8 cellular contexts compared by ENCODE assay signal in genomic region chr2:20326163-20326780, GRCh38. TPM values are rescaled to one million over a fixed set of nuclear protein-coding genes. Genes with fewer than 3 reads are reported as not detected.
DNase-seq lines count a peak whose midpoint lies in the region; ATAC-seq, FAIRE-seq and TF ChIP-seq lines count a peak whose summit lies in the region.

No MANE protein-coding gene starts in this region.

- H3K27ac Mint-ChIP-seq in immature natural killer cell, result peak overlapping the region in 5 of 6 donors; percentile 47 to 71 (median 54)

- POLR2A ChIA-PET in GM12878 (lab: Charles Lee), result interaction anchor here (1.2 to 4.8 kb wide), 3 partner anchors 9 to 378 kb away, joined by 3 to 24 read pairs (median 4); no protein-coding TSS in a partner anchor

- DNase-seq in Caki2 (ENCODE audit: low read depth), result peak; percentile 38
- DNase-seq in KBM-7, result peak; percentile 66
- no peak for DNase-seq in SK-N-MC (ENCODE audit: low read depth, low spot score)
- DNase-seq in GM12878 (ENCODE audit: low read depth, low spot score), result no peak
- peak; percentile 28 to 39 (median 34) for DNase-seq in immature natural killer cell
- DNase-seq in stimulated activated CD4-positive, alpha-beta T cell treated with anti-CD3 and anti-CD28 coated beads, Interleukin-2, amount 100 ng/mL, for 4 hours (ENCODE audit: low read depth), result peak; percentile 29

- H4K20me1 ChIP-seq in GM12878 (ENCODE audit: control insufficient read depth, insufficient read depth), result 0 out of 2 replicates have a peak, but pooled peaks cover 7% of the 10 kb centered on the region

- no peak for TF ChIP-seq EP300 in GM12878 (IDR thresholded peaks at IDR 0.05; ENCODE audit: borderline replicate concordance in 1 of 2, control insufficient read depth in 1 of 2, low read depth in 2 of 2, low read length in 2 of 2)

- FAIRE-seq in GM12878 (lab: Jason Lieb, UNC), result peak; percentile 91

- H3K4me1 ChIP-seq in GM12878 (ENCODE audit: control insufficient read depth, insufficient read depth, low read length), result peaks cover 6% of the 10 kb centered on the region; the same call in 1 of the 2 replicates

- H3K27me3 ChIP-seq in GM12878 (replicated peaks in 1 of 2; ENCODE audit: control insufficient read depth in 2 of 2, insufficient read depth in 2 of 2, low read length in 1 of 2), result no peaks in the 10 kb centered on the region

- peaks cover 72% of the 10 kb centered on the region for H3K79me2 ChIP-seq in GM12878 (ENCODE audit: control insufficient read depth, insufficient read depth, low read length)

- no peak overlapping the region for H3K9ac ChIP-seq in SK-N-MC (ENCODE audit: insufficient read length)
- H3K9ac ChIP-seq in GM12878 (ENCODE audit: control insufficient read depth, insufficient read depth, low read length), result no peak overlapping the region

- TF ChIP-seq CTCF in GM12878 (IDR thresholded peaks at IDR 0.05 in 2 of 3, conservative IDR thresholded peaks at IDR 0.05 in 1 of 3; ENCODE audit: control insufficient read depth in 2 of 3, extremely low read depth in 1 of 3, insufficient read depth in 1 of 3, low read depth in 3 of 3, low read length in 3 of 3), result peak; percentile 77 to 84 (median 82)

- no peaks in the 10 kb centered on the region for H3K9me3 Mint-ChIP-seq in immature natural killer cell

- peaks cover 6 to 21% (median 20%) of the 10 kb centered on the region in 3 donors for H3K36me3 Mint-ChIP-seq in immature natural killer cell

- TF ChIP-seq RAD21 in GM12878 (IDR thresholded peaks at IDR 0.05; ENCODE audit: insufficient read depth, low read depth, low read length), result peak; percentile 64

- no peak overlapping the region for H3K4me3 ChIP-seq in SK-N-MC
- no peak overlapping the region for H3K4me3 ChIP-seq in GM12878

- CTCF ChIA-PET in GM12878 (lab: Yijun Ruan, JAX), result interaction anchor here (0.6 to 9.0 kb wide), 52 partner anchors 10 to 351 kb away, joined by 3 to 94 read pairs (median 4); no protein-coding TSS in a partner anchor

- no peaks in the 10 kb centered on the region for H3K9me3 ChIP-seq in SK-N-MC (ENCODE audit: low read depth, low read length)
- H3K9me3 ChIP-seq in GM12878 (replicated peaks; ENCODE audit: control insufficient read depth, insufficient read depth, low read length), result peaks cover 10% of the 10 kb centered on the region

- peaks cover 70 to 94% of the 10 kb centered on the region in 2 donors for H3K4me1 Mint-ChIP-seq in immature natural killer cell

- SMC1A ChIA-PET in GM12878 (lab: Charles Lee; ENCODE audit: uncharacterized antibody, unreplicated experiment), result interaction anchor here (0.5 to 5.1 kb wide), 22 partner anchors 9 to 378 kb away, joined by 3 to 48 read pairs (median 4); no protein-coding TSS in a partner anchor

- RAD21 ChIA-PET in GM12878 (lab: Charles Lee; ENCODE audit: unreplicated experiment), result interaction anchor here (0.6 to 2.6 kb wide), 14 partner anchors 9 to 337 kb away, joined by 3 to 12 read pairs (median 4); partner anchors contain the start of genes SDC1 and WDR35

- H2AFZ ChIP-seq in GM12878 (ENCODE audit: control insufficient read depth, low read depth, low read length), result no peak overlapping the region

- peaks cover 82% of the 10 kb centered on the region for H3K36me3 ChIP-seq in SK-N-MC (ENCODE audit: insufficient read depth, low read length)
- peaks cover 4 to 25% of the 10 kb centered on the region in 2 experiments for H3K36me3 ChIP-seq in GM12878 (ENCODE audit: control insufficient read depth in 2 of 2, insufficient read depth in 2 of 2, low read length in 1 of 2)

- H3K4me2 ChIP-seq in GM12878 (ENCODE audit: control insufficient read depth, insufficient read depth), result no peak overlapping the region

- BruUV-seq in GM12878 (replicated peaks; lab: Mats Ljungman, UMichigan), result no TSS peak

- no peak overlapping the region for H3K4me3 Mint-ChIP-seq in immature natural killer cell

- intact Hi-C loops in GM12878 (cut with micrococcal nuclease; ENCODE audit: unreplicated experiment), result loop anchor here (2.0 kb wide), 2 partner anchors 21 to 53 kb away; no protein-coding TSS in a partner anchor

- in situ Hi-C loops in Caki2 (cut with HindIII; ENCODE audit: low pct_unique_long_range_greater_than_20kb, low sequenced_read_pairs), result no loop called here
- in situ Hi-C loops in KBM-7 (cut with MboI; ENCODE audit: low pct_unique_long_range_greater_than_20kb, low sequenced_read_pairs), result no loop called here
- in situ Hi-C loops in GM12878 (cut with MboI), result no loop called here

- no peak for TF ChIP-seq POLR2A in GM12878 (IDR thresholded peaks at IDR 0.05; ENCODE audit: low read depth, low read length)

- ATAC-seq in GM19351 (IDR thresholded peaks at IDR 0.05; ENCODE audit: unreplicated experiment), result peak; percentile 82
- ATAC-seq in GM12878, result peak; percentile 94
- ATAC-seq in GM21825 (IDR thresholded peaks at IDR 0.05; ENCODE audit: unreplicated experiment), result no peak

- WGBS in GM12878 (ENCODE audit: insufficient coverage, insufficient replicate concordance, low lambda C conversion rate, missing lambda C conversion rate), result 43% methylated on average over 4 of the region's 4 CpGs

- H3K27me3 Mint-ChIP-seq in immature natural killer cell (ENCODE audit: low read depth in 3 of 3), result peaks cover 0 to 2% (median 0%) of the 10 kb centered on the region in 3 donors

- H3K27ac ChIP-seq in SK-N-MC (peak overlapping the region; percentile 79), GM12878 (ENCODE audit: control insufficient read depth, insufficient read depth) (no peak overlapping the region)

TF ChIP-seq in GM12878, 131 proteins besides CTCF, POLR2A, EP300 and RAD21:
- TF ChIP-seq NR2C1 (IDR thresholded peaks at IDR 0.05) (no peak), YY1 (IDR thresholded peaks at IDR 0.05; ENCODE audit: low read depth, low read length) (peak; percentile 46; the same call in 1 of the 2 replicates), SREBF2 (IDR thresholded peaks at IDR 0.05; ENCODE audit: low read length) (no peak), SMARCA5 (IDR thresholded peaks at IDR 0.05) (peak; percentile 35; the same call in 1 of the 2 replicates), GABPA (IDR thresholded peaks at IDR 0.05; ENCODE audit: low read depth) (no peak), MEF2A (IDR thresholded peaks at IDR 0.05; ENCODE audit: insufficient read depth, low read depth, low read length) (no peak), RELA (IDR thresholded peaks at IDR 0.05; ENCODE audit: borderline replicate concordance, partially characterized antibody) (no peak), POU2F2 (IDR thresholded peaks at IDR 0.05; ENCODE audit: borderline replicate concordance, low read depth, low read length) (no peak), SMC3 (IDR thresholded peaks at IDR 0.05; ENCODE audit: borderline replicate concordance, low read length) (peak; percentile 51; the same call in 1 of the 2 replicates)
- TF ChIP-seq, protein P1, sequence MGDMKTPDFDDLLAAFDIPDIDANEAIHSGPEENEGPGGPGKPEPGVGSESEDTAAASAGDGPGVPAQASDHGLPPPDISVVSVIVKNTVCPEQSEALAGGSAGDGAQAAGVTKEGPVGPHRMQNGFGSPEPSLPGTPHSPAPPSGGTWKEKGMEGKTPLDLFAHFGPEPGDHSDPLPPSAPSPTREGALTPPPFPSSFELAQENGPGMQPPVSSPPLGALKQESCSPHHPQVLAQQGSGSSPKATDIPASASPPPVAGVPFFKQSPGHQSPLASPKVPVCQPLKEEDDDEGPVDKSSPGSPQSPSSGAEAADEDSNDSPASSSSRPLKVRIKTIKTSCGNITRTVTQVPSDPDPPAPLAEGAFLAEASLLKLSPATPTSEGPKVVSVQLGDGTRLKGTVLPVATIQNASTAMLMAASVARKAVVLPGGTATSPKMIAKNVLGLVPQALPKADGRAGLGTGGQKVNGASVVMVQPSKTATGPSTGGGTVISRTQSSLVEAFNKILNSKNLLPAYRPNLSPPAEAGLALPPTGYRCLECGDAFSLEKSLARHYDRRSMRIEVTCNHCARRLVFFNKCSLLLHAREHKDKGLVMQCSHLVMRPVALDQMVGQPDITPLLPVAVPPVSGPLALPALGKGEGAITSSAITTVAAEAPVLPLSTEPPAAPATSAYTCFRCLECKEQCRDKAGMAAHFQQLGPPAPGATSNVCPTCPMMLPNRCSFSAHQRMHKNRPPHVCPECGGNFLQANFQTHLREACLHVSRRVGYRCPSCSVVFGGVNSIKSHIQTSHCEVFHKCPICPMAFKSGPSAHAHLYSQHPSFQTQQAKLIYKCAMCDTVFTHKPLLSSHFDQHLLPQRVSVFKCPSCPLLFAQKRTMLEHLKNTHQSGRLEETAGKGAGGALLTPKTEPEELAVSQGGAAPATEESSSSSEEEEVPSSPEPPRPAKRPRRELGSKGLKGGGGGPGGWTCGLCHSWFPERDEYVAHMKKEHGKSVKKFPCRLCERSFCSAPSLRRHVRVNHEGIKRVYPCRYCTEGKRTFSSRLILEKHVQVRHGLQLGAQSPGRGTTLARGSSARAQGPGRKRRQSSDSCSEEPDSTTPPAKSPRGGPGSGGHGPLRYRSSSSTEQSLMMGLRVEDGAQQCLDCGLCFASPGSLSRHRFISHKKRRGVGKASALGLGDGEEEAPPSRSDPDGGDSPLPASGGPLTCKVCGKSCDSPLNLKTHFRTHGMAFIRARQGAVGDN (IDR thresholded peaks at IDR 0.05), result no peak

RNA-seq across cellular contexts. Expression of gene PUM2, which starts 24.4 kb away (rescaled TPM):
- total RNA-seq in Caki2 (2014; rRNA removed; shearing (Covaris generic); ENCODE audit: low replicate concordance), result 31.4 and 35.2 TPM in 2 replicates
- 118 and 124 TPM in 2 replicates for total RNA-seq in GM12878 (2013; cell fraction: nucleolus; rRNA removed)
- 20.7 and 22.6 TPM in 2 replicates for total RNA-seq in GM12878 (2014; rRNA removed)
- total RNA-seq in GM12878 (2014; rRNA removed; fragmentation: Illumina TruSeq; extraction: Trizol), result 30.0 and 31.4 TPM in 2 replicates
- total RNA-seq in GM12878 (2021), result 76.9 and 80.2 TPM in 2 replicates
- polyA plus RNA-seq in GM12878 (2011; ENCODE audit: low read depth), result 21.9 TPM
- polyA plus RNA-seq in GM12878 (2011; rRNA removed), result 87.6 and 105 TPM in 2 replicates
- polyA plus RNA-seq in GM12878 (2011; cell fraction: cytosol; rRNA removed), result 51.9 and 57.3 TPM in 2 replicates
- polyA plus RNA-seq in GM12878 (2011; cell fraction: nucleus; rRNA removed), result 41.2 and 44.4 TPM in 2 replicates
- 32.6 and 44.2 TPM in 2 replicates for polyA plus RNA-seq in GM12878 (2012)
- 55.8 and 73.1 TPM in 2 replicates for polyA plus RNA-seq in GM12878 (2014; fragmentation: Illumina TruSeq; extraction: Trizol)
- polyA plus RNA-seq in GM12878 (2014; fragmentation: Nextera tagmentation; extraction: Ambion mirVana), result 10 to 100 TPM; 14.5 to 17.8 TPM
- polyA plus RNA-seq in GM12878 (2014; rRNA removed), result 43.6 and 47.4 TPM in 2 replicates
- polyA plus RNA-seq in GM12878 (2016; fragmentation: Nextera tagmentation; extraction: Ambion mirVana), result 10 to 100 TPM; 23.9 to 27.4 TPM
- 282 and 345 TPM in 2 replicates for polyA minus RNA-seq in GM12878 (2011; rRNA and poly(A)+ RNA removed)
- 67.8 and 78.9 TPM in 2 replicates for polyA minus RNA-seq in GM12878 (2011; cell fraction: cytosol; rRNA and poly(A)+ RNA removed)
- polyA minus RNA-seq in GM12878 (2011; cell fraction: nucleus; rRNA and poly(A)+ RNA removed), result 72.5 and 92.7 TPM in 2 replicates
- 10 to 100 TPM; 11.2 to 23.9 (median 21.1) TPM for polyA plus RNA-seq in immature natural killer cell

Comparison
In these comparisons a context has a peak if more than half of its experiments do, and no peak if none do; other contexts are left out.
1. DNase-seq: peak in Caki2 (single experiment), KBM-7 (single experiment), immature natural killer cell (3 of 3) and stimulated activated CD4-positive, alpha-beta T cell treated with anti-CD3 and anti-CD28 coated beads, Interleukin-2, amount 100 ng/mL, for 4 hours (single experiment); none in SK-N-MC (single experiment) and GM12878 (single experiment).